8 cellular contexts compared by ENCODE assay signal in genomic region chr1:20058531-20058930, GRCh38. TPM values are rescaled to one million over a fixed set of nuclear protein-coding genes. Genes with fewer than 3 reads are reported as not detected.
DNase-seq lines count a peak whose midpoint lies in the region; ATAC-seq and TF ChIP-seq lines count a peak whose summit lies in the region.

No MANE protein-coding gene starts in this region.

- intact Hi-C loops in activated CD4-positive, alpha-beta T cell treated with anti-CD3 and anti-CD28 coated beads, Interleukin-2, amount 10 ng/mL, durations not matched to agents 24 days and 14 days (cut with micrococcal nuclease) = no loop called here

- H3K36me3 ChIP-seq in endodermal cell (ENCODE audit: control insufficient read depth, insufficient read depth, low read length) = no peaks in the 10 kb centered on the region

- no peak overlapping the region for H3K9ac ChIP-seq in endodermal cell (ENCODE audit: extremely low read depth, low read length, poor library complexity, severe bottlenecking)

- H3K9me3 Mint-ChIP-seq in activated CD4-positive, alpha-beta T cell treated with anti-CD3 and anti-CD28 coated beads, Interleukin-2, amount 10 ng/mL, durations not matched to agents 24 days and 14 days = no peaks in the 10 kb centered on the region
- peaks cover 26% of the 10 kb centered on the region for H3K9me3 Mint-ChIP-seq in endodermal cell

- ATAC-seq in foreskin keratinocyte (peak; percentile 65), GM18502 (IDR thresholded peaks at IDR 0.05; ENCODE audit: poor library complexity, unreplicated experiment) (no peak), GM18867 (IDR thresholded peaks at IDR 0.05; ENCODE audit: unreplicated experiment) (no peak)

- H3K4me3 ChIP-seq in endodermal cell (ENCODE audit: low read length) = no peak overlapping the region

- no peak overlapping the region for H3K4me3 Mint-ChIP-seq in activated CD4-positive, alpha-beta T cell treated with anti-CD3 and anti-CD28 coated beads, Interleukin-2, amount 10 ng/mL, durations not matched to agents 24 days and 14 days
- H3K4me3 Mint-ChIP-seq in endodermal cell = no peak overlapping the region

- H3K4me1 ChIP-seq in foreskin keratinocyte (peaks cover 9% of the 10 kb centered on the region), endodermal cell (ENCODE audit: control insufficient read depth, insufficient read depth, low read length) (no peaks in the 10 kb centered on the region)

- no peaks in the 10 kb centered on the region for H3K36me3 Mint-ChIP-seq in activated CD4-positive, alpha-beta T cell treated with anti-CD3 and anti-CD28 coated beads, Interleukin-2, amount 10 ng/mL, durations not matched to agents 24 days and 14 days (ENCODE audit: low read depth)
- H3K36me3 Mint-ChIP-seq in endodermal cell (ENCODE audit: low read depth) = no peaks in the 10 kb centered on the region

- H3K27me3 ChIP-seq in foreskin keratinocyte (no peaks in the 10 kb centered on the region), endodermal cell (ENCODE audit: control insufficient read depth, insufficient read depth, low read length, poor library complexity, severe bottlenecking) (no peaks in the 10 kb centered on the region)

- H3K27ac Mint-ChIP-seq in activated CD4-positive, alpha-beta T cell treated with anti-CD3 and anti-CD28 coated beads, Interleukin-2, amount 10 ng/mL, durations not matched to agents 24 days and 14 days = peak overlapping the region; percentile 12
- no peak overlapping the region for H3K27ac Mint-ChIP-seq in endodermal cell

- DNase-seq in H4 (ENCODE audit: low spot score) (peak; percentile 48), foreskin keratinocyte (peak; percentile 53 to 75), endodermal cell (no peak), NCI-H510A treated with DMSO at 0.1 percent for 48 hours (lab: John Stamatoyannopoulos, UW) (no peak)
- DNase-seq in activated CD4-positive, alpha-beta T cell treated with anti-CD3 and anti-CD28 coated beads, Interleukin-2, amount 10 ng/mL, durations not matched to agents 24 days and 14 days = peak; percentile 74
- peak; percentile 10 for DNase-seq in stimulated activated CD8-positive, alpha-beta memory T cell treated with anti-CD3 and anti-CD28 coated beads, Interleukin-12 subunit alpha, Interleukin-12 subunit beta, amount 100 ng/mL, for 24 hours (ENCODE audit: extremely low read depth)

- peaks cover 21% of the 10 kb centered on the region for H3K27me3 Mint-ChIP-seq in activated CD4-positive, alpha-beta T cell treated with anti-CD3 and anti-CD28 coated beads, Interleukin-2, amount 10 ng/mL, durations not matched to agents 24 days and 14 days
- no peaks in the 10 kb centered on the region for H3K27me3 Mint-ChIP-seq in endodermal cell (ENCODE audit: insufficient read depth)

- 79% methylated on average over 1 of the region's 1 CpG; no CpG with 5 or more reads in 1 of the 2 experiments for WGBS in endodermal cell (ENCODE audit: insufficient coverage in 1 of 2, insufficient read length in 1 of 2), 2 experiments

- H3K4me1 Mint-ChIP-seq in activated CD4-positive, alpha-beta T cell treated with anti-CD3 and anti-CD28 coated beads, Interleukin-2, amount 10 ng/mL, durations not matched to agents 24 days and 14 days = peaks cover 22% of the 10 kb centered on the region
- no peaks in the 10 kb centered on the region for H3K4me1 Mint-ChIP-seq in endodermal cell

- H3K9me3 ChIP-seq in endodermal cell (ENCODE audit: control insufficient read depth, low read length) = peaks cover 13% of the 10 kb centered on the region

- TF ChIP-seq CTCF in foreskin keratinocyte (conservative IDR thresholded peaks at IDR 0.05) = peak; percentile 10
- TF ChIP-seq CTCF in endodermal cell (conservative IDR thresholded peaks at IDR 0.05) = no peak

- H3K27ac ChIP-seq in foreskin keratinocyte (no peak overlapping the region), endodermal cell (ENCODE audit: low read depth, low read length) (no peak overlapping the region)

RNA-seq across cellular contexts. Expression of gene PLA2G5, which starts 11.5 kb away (rescaled TPM):
- total RNA-seq in H4 (2014; rRNA removed; shearing (Covaris generic)) = not detected in 2 replicates
- total RNA-seq in activated CD4-positive, alpha-beta T cell treated with anti-CD3 and anti-CD28 coated beads, Interleukin-2, amount 10 ng/mL, durations not matched to agents 24 days and 14 days = not detected in 2 replicates
- total RNA-seq in foreskin keratinocyte = not detected in 2 replicates
- not detected in 2 replicates for polyA plus RNA-seq in foreskin keratinocyte
- not detected for total RNA-seq in endodermal cell
- not detected for polyA plus RNA-seq in endodermal cell (2013, experiment 1 of 2)
- polyA plus RNA-seq in endodermal cell (2013, experiment 2 of 2) = not detected

Comparison
In these comparisons a context has a peak if more than half of its experiments do, and no peak if none do; other contexts are left out.
1. DNase-seq: peak in H4 (single experiment), activated CD4-positive, alpha-beta T cell treated with anti-CD3 and anti-CD28 coated beads, Interleukin-2, amount 10 ng/mL, durations not matched to agents 24 days and 14 days (single experiment), foreskin keratinocyte (2 of 2) and stimulated activated CD8-positive, alpha-beta memory T cell treated with anti-CD3 and anti-CD28 coated beads, Interleukin-12 subunit alpha, Interleukin-12 subunit beta, amount 100 ng/mL, for 24 hours (single experiment); none in endodermal cell (single experiment) and NCI-H510A treated with DMSO at 0.1 percent for 48 hours (single experiment).